12 cellular contexts compared by ENCODE assay signal in the genomic region with DNA sequence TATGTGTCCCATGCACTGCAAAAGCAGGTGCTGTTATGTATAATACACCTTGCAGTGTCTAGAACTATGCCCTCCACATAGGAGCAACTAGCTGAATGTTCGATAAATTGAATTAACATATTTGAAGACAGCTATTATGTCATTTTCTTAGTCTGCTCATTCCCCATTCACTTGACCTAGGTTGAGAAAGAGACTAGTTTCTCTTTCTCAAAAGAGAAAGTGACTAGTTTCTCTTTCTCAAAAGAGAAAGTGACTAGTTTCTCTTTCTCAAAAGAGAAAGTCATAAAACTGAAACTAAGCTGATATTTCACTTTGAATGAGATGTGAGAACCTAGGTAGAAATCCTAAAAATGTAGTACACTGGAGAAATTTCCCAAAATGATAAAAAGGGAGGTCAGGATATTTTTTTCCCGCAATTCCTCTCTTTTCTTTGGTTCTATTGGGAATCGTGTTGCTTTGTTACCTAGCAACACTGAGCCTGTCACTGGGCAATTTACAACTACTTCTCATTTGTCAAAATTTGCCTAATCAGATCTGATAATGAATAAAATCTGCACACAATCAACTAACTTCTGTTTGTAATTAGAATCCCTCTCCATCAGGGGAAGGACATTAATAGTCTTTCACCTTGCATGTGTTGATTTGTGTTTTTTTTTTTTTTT.
DNase-seq lines count a peak whose midpoint lies in the region; ATAC-seq and TF ChIP-seq lines count a peak whose summit lies in the region.
"Had no signal": no experiment of that assay in that cellular context is flagged by ENCODE, and none has a peak within 500 bp of the region (broad histone marks: within the 10 kb centered on the region; RNA-seq: fewer than 3 reads in every experiment).

No MANE protein-coding gene starts in this region.

- H3K9me3 Mint-ChIP-seq in activated CD8-positive, alpha-beta memory T cell treated with anti-CD3 and anti-CD28 coated beads, Interleukin-2, amount 10 ng/mL, durations not matched to agents 7 days and 5 days (ENCODE audit: low read depth): peaks cover 3% of the 10 kb centered on the region
- peaks cover 0 to 12% (median 4%) of the 10 kb centered on the region in 11 donors for H3K9me3 Mint-ChIP-seq in naive thymus-derived CD4-positive, alpha-beta T cell
- peaks cover 12% of the 10 kb centered on the region for H3K9me3 Mint-ChIP-seq in WTC11

- no peak overlapping the region for H3K4me3 Mint-ChIP-seq in activated CD8-positive, alpha-beta memory T cell treated with anti-CD3 and anti-CD28 coated beads, Interleukin-2, amount 10 ng/mL, durations not matched to agents 7 days and 5 days
- peak overlapping the region in 3 of 10 donors; percentile 3 to 56 (median 12) for H3K4me3 Mint-ChIP-seq in naive thymus-derived CD4-positive, alpha-beta T cell
- H3K4me3 Mint-ChIP-seq in WTC11: no peak overlapping the region
- H3K4me3 Mint-ChIP-seq: naive B cell had no signal

- no peaks in the 10 kb centered on the region for H3K27me3 ChIP-seq in naive thymus-derived CD4-positive, alpha-beta T cell (ENCODE audit: control insufficient read depth in 2 of 2, insufficient read depth in 2 of 2, low read length in 2 of 2)

- H3K27ac ChIP-seq in naive thymus-derived CD4-positive, alpha-beta T cell (ENCODE audit: low read depth, low read length): no peak overlapping the region

- POLR2A ChIA-PET in naive thymus-derived CD4-positive, alpha-beta T cell (lab: Charles Lee): no interaction called here
- POLR2A ChIA-PET in WTC11 (lab: Charles Lee): no interaction called here

- intact Hi-C loops in naive thymus-derived CD4-positive, alpha-beta T cell (cut with micrococcal nuclease): loop anchor here in 1 of 2 donors (1.0 kb wide), 1 partner anchor 831 kb away; no protein-coding TSS in a partner anchor

- H3K9me3 ChIP-seq in naive thymus-derived CD4-positive, alpha-beta T cell (ENCODE audit: control insufficient read depth in 2 of 3, low read length in 3 of 3): no peaks in the 10 kb centered on the region

- peaks cover 13% of the 10 kb centered on the region for H3K4me1 Mint-ChIP-seq in activated CD8-positive, alpha-beta memory T cell treated with anti-CD3 and anti-CD28 coated beads, Interleukin-2, amount 10 ng/mL, durations not matched to agents 7 days and 5 days
- peaks cover 4 to 18% (median 9%) of the 10 kb centered on the region in 7 donors for H3K4me1 Mint-ChIP-seq in naive thymus-derived CD4-positive, alpha-beta T cell
- H3K4me1 Mint-ChIP-seq in WTC11: peaks cover 2% of the 10 kb centered on the region

- H3K27me3 Mint-ChIP-seq in activated CD8-positive, alpha-beta memory T cell treated with anti-CD3 and anti-CD28 coated beads, Interleukin-2, amount 10 ng/mL, durations not matched to agents 7 days and 5 days: peaks cover 5% of the 10 kb centered on the region
- peaks cover 0 to 3% (median 1%) of the 10 kb centered on the region in 5 donors for H3K27me3 Mint-ChIP-seq in naive thymus-derived CD4-positive, alpha-beta T cell
- peaks cover 7% of the 10 kb centered on the region for H3K27me3 Mint-ChIP-seq in WTC11 (ENCODE audit: low read depth)

- no peaks in the 10 kb centered on the region for H3K4me1 ChIP-seq in naive thymus-derived CD4-positive, alpha-beta T cell (ENCODE audit: control insufficient read depth in 2 of 2, insufficient read depth in 2 of 2, low read length in 2 of 2)

- peaks cover 4% of the 10 kb centered on the region for H3K36me3 Mint-ChIP-seq in activated CD8-positive, alpha-beta memory T cell treated with anti-CD3 and anti-CD28 coated beads, Interleukin-2, amount 10 ng/mL, durations not matched to agents 7 days and 5 days
- H3K36me3 Mint-ChIP-seq in naive thymus-derived CD4-positive, alpha-beta T cell: peaks cover 0 to 14% (median 0%) of the 10 kb centered on the region in 5 donors
- no peaks in the 10 kb centered on the region for H3K36me3 Mint-ChIP-seq in WTC11
- H3K36me3 Mint-ChIP-seq: naive B cell had no signal

- no peak for DNase-seq in activated CD8-positive, alpha-beta memory T cell treated with anti-CD3 and anti-CD28 coated beads, Interleukin-2, amount 10 ng/mL, durations not matched to agents 7 days and 5 days
- DNase-seq in activated CD8-positive, alpha-beta memory T cell treated with anti-CD3 and anti-CD28 coated beads, Interleukin-2, amount 50 U/mL, for 4 hours: no peak
- no peak for DNase-seq in naive thymus-derived CD4-positive, alpha-beta T cell
- DNase-seq in superior temporal gyrus (ENCODE audit: extremely low spot score) (no peak), WTC11 (ENCODE audit: low spot score) (no peak), hepatic stellate cell (ENCODE audit: low spot score) (no peak)
- DNase-seq: glutamatergic neuron; naive B cell; stimulated activated CD4-positive, alpha-beta T cell treated with anti-CD3 and anti-CD28 coated beads, Interleukin-2, amount 100 ng/mL, for 48 hours had no signal

- no peak overlapping the region for H3K4me3 ChIP-seq in naive thymus-derived CD4-positive, alpha-beta T cell (ENCODE audit: low read length)
- H3K4me3 ChIP-seq: K562 had no signal

- no peaks in the 10 kb centered on the region for H3K36me3 ChIP-seq in naive thymus-derived CD4-positive, alpha-beta T cell (ENCODE audit: control insufficient read depth in 2 of 3, insufficient read depth in 3 of 3, low read length in 3 of 3)

- ATAC-seq in activated CD8-positive, alpha-beta memory T cell treated with anti-CD3 and anti-CD28 coated beads, Interleukin-2, amount 10 ng/mL, durations not matched to agents 7 days and 5 days: peak; percentile 55
- ATAC-seq in GM21619 (IDR thresholded peaks at IDR 0.05; ENCODE audit: unreplicated experiment): peak; percentile 86
- ATAC-seq in HG03196 (IDR thresholded peaks at IDR 0.05; ENCODE audit: unreplicated experiment): peak; percentile 79
- ATAC-seq in naive thymus-derived CD4-positive, alpha-beta T cell: peak; percentile 36
- no peak for ATAC-seq in WTC11
- ATAC-seq: K562 had no signal

- CTCF ChIA-PET in activated CD8-positive, alpha-beta memory T cell treated with anti-CD3 and anti-CD28 coated beads, Interleukin-2, amount 10 ng/mL, durations not matched to agents 7 days and 5 days (lab: Charles Lee): no interaction called here
- CTCF ChIA-PET in naive thymus-derived CD4-positive, alpha-beta T cell (lab: Charles Lee): no interaction called here
- CTCF ChIA-PET in WTC11 (lab: Charles Lee): no interaction called here

- H3K27ac Mint-ChIP-seq in activated CD8-positive, alpha-beta memory T cell treated with anti-CD3 and anti-CD28 coated beads, Interleukin-2, amount 10 ng/mL, durations not matched to agents 7 days and 5 days: no peak overlapping the region
- peak overlapping the region in 1 of 9 donors; percentile 66 for H3K27ac Mint-ChIP-seq in naive thymus-derived CD4-positive, alpha-beta T cell
- H3K27ac Mint-ChIP-seq in WTC11: no peak overlapping the region
- H3K27ac Mint-ChIP-seq: naive B cell had no signal

- no peak for TF ChIP-seq CTCF in WTC11 (IDR thresholded peaks at IDR 0.05)

TF ChIP-seq in WTC11, 78 proteins besides CTCF, POLR2A, EP300 and RAD21:
- TF ChIP-seq SMAD3 (CRISPR knock-in tag; IDR thresholded peaks at IDR 0.05; ENCODE audit: borderline replicate concordance) (no peak), SP1 (CRISPR knock-in tag; conservative IDR thresholded peaks at IDR 0.05) (no peak)
- TF ChIP-seq, protein P1, sequence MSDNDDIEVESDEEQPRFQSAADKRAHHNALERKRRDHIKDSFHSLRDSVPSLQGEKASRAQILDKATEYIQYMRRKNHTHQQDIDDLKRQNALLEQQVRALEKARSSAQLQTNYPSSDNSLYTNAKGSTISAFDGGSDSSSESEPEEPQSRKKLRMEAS (CRISPR knock-in tag; IDR thresholded peaks at IDR 0.05): no peak
- TF ChIP-seq, protein P2, sequence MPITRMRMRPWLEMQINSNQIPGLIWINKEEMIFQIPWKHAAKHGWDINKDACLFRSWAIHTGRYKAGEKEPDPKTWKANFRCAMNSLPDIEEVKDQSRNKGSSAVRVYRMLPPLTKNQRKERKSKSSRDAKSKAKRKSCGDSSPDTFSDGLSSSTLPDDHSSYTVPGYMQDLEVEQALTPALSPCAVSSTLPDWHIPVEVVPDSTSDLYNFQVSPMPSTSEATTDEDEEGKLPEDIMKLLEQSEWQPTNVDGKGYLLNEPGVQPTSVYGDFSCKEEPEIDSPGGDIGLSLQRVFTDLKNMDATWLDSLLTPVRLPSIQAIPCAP (CRISPR knock-in tag; IDR thresholded peaks at IDR 0.05): no peak
- TF ChIP-seq, protein P3, sequence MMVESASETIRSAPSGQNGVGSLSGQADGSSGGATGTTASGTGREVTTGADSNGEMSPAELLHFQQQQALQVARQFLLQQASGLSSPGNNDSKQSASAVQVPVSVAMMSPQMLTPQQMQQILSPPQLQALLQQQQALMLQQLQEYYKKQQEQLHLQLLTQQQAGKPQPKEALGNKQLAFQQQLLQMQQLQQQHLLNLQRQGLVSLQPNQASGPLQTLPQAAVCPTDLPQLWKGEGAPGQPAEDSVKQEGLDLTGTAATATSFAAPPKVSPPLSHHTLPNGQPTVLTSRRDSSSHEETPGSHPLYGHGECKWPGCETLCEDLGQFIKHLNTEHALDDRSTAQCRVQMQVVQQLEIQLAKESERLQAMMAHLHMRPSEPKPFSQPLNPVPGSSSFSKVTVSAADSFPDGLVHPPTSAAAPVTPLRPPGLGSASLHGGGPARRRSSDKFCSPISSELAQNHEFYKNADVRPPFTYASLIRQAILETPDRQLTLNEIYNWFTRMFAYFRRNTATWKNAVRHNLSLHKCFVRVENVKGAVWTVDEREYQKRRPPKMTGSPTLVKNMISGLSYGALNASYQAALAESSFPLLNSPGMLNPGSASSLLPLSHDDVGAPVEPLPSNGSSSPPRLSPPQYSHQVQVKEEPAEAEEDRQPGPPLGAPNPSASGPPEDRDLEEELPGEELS (CRISPR knock-in tag; IDR thresholded peaks at IDR 0.05): no peak
- TF ChIP-seq, protein P4, sequence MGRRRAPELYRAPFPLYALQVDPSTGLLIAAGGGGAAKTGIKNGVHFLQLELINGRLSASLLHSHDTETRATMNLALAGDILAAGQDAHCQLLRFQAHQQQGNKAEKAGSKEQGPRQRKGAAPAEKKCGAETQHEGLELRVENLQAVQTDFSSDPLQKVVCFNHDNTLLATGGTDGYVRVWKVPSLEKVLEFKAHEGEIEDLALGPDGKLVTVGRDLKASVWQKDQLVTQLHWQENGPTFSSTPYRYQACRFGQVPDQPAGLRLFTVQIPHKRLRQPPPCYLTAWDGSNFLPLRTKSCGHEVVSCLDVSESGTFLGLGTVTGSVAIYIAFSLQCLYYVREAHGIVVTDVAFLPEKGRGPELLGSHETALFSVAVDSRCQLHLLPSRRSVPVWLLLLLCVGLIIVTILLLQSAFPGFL (CRISPR knock-in tag; IDR thresholded peaks at IDR 0.05; ENCODE audit: borderline replicate concordance): no peak
- TF ChIP-seq, protein P5, sequence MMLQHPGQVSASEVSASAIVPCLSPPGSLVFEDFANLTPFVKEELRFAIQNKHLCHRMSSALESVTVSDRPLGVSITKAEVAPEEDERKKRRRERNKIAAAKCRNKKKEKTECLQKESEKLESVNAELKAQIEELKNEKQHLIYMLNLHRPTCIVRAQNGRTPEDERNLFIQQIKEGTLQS (CRISPR knock-in tag; conservative IDR thresholded peaks at IDR 0.05): no peak
